17 cellular contexts compared by ENCODE assay signal in the genomic region with DNA sequence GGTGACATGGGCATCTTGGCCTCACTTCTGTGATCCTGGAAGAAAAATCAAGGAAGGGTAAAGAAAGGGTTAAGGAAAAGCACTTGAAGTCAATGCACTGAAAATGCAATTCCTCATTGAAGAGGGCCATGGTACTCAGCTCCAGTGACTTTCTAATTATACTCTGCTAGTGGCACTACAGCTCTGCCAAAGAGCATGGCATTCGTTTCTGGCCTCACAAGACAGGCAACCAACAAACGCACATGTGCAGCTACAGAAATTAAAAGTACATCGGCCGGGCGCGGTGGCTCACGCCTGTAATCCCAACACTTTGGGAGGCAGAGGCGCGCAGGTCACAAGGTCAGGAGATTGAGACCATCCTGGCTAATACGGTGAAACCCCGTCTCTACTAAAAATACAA. TPM values are rescaled to one million over a fixed set of nuclear protein-coding genes. Genes with fewer than 3 reads are reported as not detected.
A peak's percentile ranks its signal among the peaks of the same experiment; 100 is the strongest.
DNase-seq lines count a peak whose midpoint lies in the region; ATAC-seq and TF ChIP-seq lines count a peak whose summit lies in the region.
"Had no signal": no experiment of that assay in that cellular context is flagged by ENCODE, and none has a peak within 500 bp of the region (broad histone marks: within the 10 kb centered on the region; RNA-seq: fewer than 3 reads in every experiment).

No MANE protein-coding gene starts in this region.

- H3K9ac ChIP-seq in Karpas-422 (ENCODE audit: low read length): no peak overlapping the region

- peaks cover 3% of the 10 kb centered on the region for H3K27me3 Mint-ChIP-seq in nephron progenitor cell (ENCODE audit: low read depth, poor library complexity)

- ATAC-seq in HG02981 (IDR thresholded peaks at IDR 0.05; ENCODE audit: unreplicated experiment) (no peak), HG03039 (IDR thresholded peaks at IDR 0.05; ENCODE audit: unreplicated experiment) (no peak)

- no peaks in the 10 kb centered on the region for H3K9me2 ChIP-seq in Karpas-422 (replicated peaks; ENCODE audit: insufficient read depth, low read length)

- H3K36me3 ChIP-seq in Karpas-422 (ENCODE audit: insufficient read depth, low read length) (no peaks in the 10 kb centered on the region), esophagus muscularis mucosa (no peaks in the 10 kb centered on the region)
- H3K36me3 ChIP-seq: SJSA1 had no signal

- no peaks in the 10 kb centered on the region for H3K27me3 ChIP-seq in Karpas-422 (ENCODE audit: low read length)
- H3K27me3 ChIP-seq in esophagus muscularis mucosa: no peaks in the 10 kb centered on the region
- H3K27me3 ChIP-seq: SJSA1 had no signal

- H3K27ac ChIP-seq in Karpas-422 (ENCODE audit: low read length) (no peak overlapping the region), esophagus muscularis mucosa (replicated peaks in 1 of 4) (no peak overlapping the region)
- H3K27ac ChIP-seq: C4-2B, SJSA1 had no signal

- TF ChIP-seq POLR2A in esophagus muscularis mucosa (IDR thresholded peaks at IDR 0.05; ENCODE audit: low read depth): no peak

- no peak overlapping the region for H3K4me3 Mint-ChIP-seq in nephron progenitor cell

- peaks cover 11% of the 10 kb centered on the region for H3K4me1 ChIP-seq in Karpas-422 (ENCODE audit: low read length)
- H3K4me1 ChIP-seq in esophagus muscularis mucosa: peaks cover 0 to 11% (median 6%) of the 10 kb centered on the region in 4 donors
- H3K4me1 ChIP-seq: SJSA1 had no signal

- peak overlapping the region; percentile 22 for H3K27ac Mint-ChIP-seq in nephron progenitor cell

- no peak overlapping the region for H2AFZ ChIP-seq in Karpas-422 (ENCODE audit: low read length)

- no peaks in the 10 kb centered on the region for H3K79me2 ChIP-seq in Karpas-422 (ENCODE audit: low read length)

- WGBS in esophagus muscularis mucosa: 82% methylated on average over 11 of the region's 11 CpGs

- no peak overlapping the region for H3K4me3 ChIP-seq in Karpas-422 (ENCODE audit: low read length)
- no peak overlapping the region for H3K4me3 ChIP-seq in esophagus muscularis mucosa
- H3K4me3 ChIP-seq: SJSA1 had no signal

- peaks cover 23% of the 10 kb centered on the region for H3K9me3 Mint-ChIP-seq in nephron progenitor cell

- H3K4me2 ChIP-seq in Karpas-422 (ENCODE audit: low read depth, low read length, poor library complexity, severe bottlenecking): no peak overlapping the region

- H3K4me1 Mint-ChIP-seq in nephron progenitor cell: peaks cover 16% of the 10 kb centered on the region

- H4K20me1 ChIP-seq in Karpas-422 (ENCODE audit: insufficient read depth, low read depth, low read length): no peaks in the 10 kb centered on the region

- peak; percentile 50 for DNase-seq in DMS79 treated with DMSO at 0.1 percent for 48 hours (lab: John Stamatoyannopoulos, UW)
- DNase-seq in Karpas-422: peak; percentile 14
- peak; percentile 39 for DNase-seq in esophagus muscularis mucosa (ENCODE audit: extremely low spot score)
- no peak for DNase-seq in nephron progenitor cell
- DNase-seq in NCI-H2081 treated with DMSO at 0.1 percent for 48 hours (lab: John Stamatoyannopoulos, UW): no peak
- no peak for DNase-seq in NCI-H1105 treated with DMSO at 0.1 percent for 48 hours (lab: John Stamatoyannopoulos, UW)
- DNase-seq: ACHN, AML-193, DND-41, KG1, NCI-H1417 treated with DMSO at 0.1 percent for 48 hours, NCI-H2029, NCI-H524 treated with DMSO at 0.1 percent for 48 hours had no signal

- intact Hi-C loops in esophagus muscularis mucosa (cut with DNase I): no loop called here

- H3K9me3 ChIP-seq in Karpas-422 (ENCODE audit: low read length): no peaks in the 10 kb centered on the region
- no peaks in the 10 kb centered on the region for H3K9me3 ChIP-seq in esophagus muscularis mucosa
- H3K9me3 ChIP-seq: SJSA1 had no signal

- TF ChIP-seq CTCF in esophagus muscularis mucosa (IDR thresholded peaks at IDR 0.05) (no peak), nephron progenitor cell (IDR thresholded peaks at IDR 0.05) (no peak)

- H3K36me3 Mint-ChIP-seq in nephron progenitor cell (ENCODE audit: low read depth): peaks cover 79% of the 10 kb centered on the region

- no peak for TF ChIP-seq EP300 in esophagus muscularis mucosa (IDR thresholded peaks at IDR 0.05)

RNA-seq across cellular contexts. Expression of a gene that starts 21.8 kb away (rescaled TPM):
- total RNA-seq in Karpas-422 (2014; rRNA removed; shearing (Covaris generic); ENCODE audit: low replicate concordance): 32.7 and 37.5 TPM in 2 replicates
- 10 to 100 TPM; 45.1 to 70.1 (median 65.3) TPM for total RNA-seq in esophagus muscularis mucosa

Comparison
In these comparisons a context has a peak if more than half of its experiments do, and no peak if none do; other contexts are left out.
1. DNase-seq: peak in DMS79 treated with DMSO at 0.1 percent for 48 hours (single experiment), Karpas-422 (single experiment) and esophagus muscularis mucosa (single experiment); none in nephron progenitor cell (single experiment), NCI-H2081 treated with DMSO at 0.1 percent for 48 hours (single experiment) and NCI-H1105 treated with DMSO at 0.1 percent for 48 hours (single experiment).